ENCODE assay signal across 8 cellular contexts in the genomic region with DNA sequence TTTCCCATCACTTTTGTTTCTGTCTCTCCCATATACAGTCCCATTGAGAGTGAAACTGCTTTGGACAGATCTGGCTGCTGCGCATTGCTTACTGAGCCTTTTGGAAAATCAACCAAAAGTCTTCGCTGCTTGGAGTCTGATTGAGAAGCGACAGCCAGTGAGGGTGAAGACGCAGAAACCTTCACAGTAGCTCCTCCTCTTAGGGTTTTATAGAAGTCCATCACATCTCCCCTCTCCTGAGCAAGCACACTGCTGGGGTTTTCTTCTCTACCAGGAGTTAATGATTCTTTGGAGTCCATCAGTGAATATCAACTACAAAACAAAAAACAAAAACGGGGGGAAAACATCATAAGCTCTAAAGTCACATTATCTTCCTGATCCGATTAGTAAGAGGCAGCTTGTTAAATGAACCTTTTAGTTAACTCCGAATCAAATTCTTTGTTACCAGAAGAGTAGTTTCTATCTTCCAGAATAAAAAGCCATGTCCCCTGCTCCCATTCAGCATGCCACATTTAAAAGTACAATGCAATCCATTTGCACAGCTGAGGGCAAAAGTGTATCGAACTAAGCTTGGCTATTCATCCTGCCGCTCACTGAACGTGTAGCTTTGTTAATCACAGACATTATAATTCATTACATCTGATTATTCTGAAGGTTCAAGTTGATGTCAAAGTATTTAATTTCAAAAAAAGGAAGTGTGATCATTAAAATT. TPM values are rescaled to one million over a fixed set of nuclear protein-coding genes. Genes with fewer than 3 reads are reported as not detected.
DNase-seq lines count a peak whose midpoint lies in the region; ATAC-seq and TF ChIP-seq lines count a peak whose summit lies in the region.

No MANE protein-coding gene starts in this region.

- H3K4me1 Mint-ChIP-seq in glutamatergic neuron (ENCODE audit: low read depth, unreplicated experiment) = peaks cover 2% of the 10 kb centered on the region

- H3K9me3 ChIP-seq in smooth muscle cell (replicated peaks; ENCODE audit: low read depth) = no peaks in the 10 kb centered on the region

- H3K27ac ChIP-seq in smooth muscle cell (ENCODE audit: low read depth) = peak overlapping the region; percentile 100

- peaks cover 4% of the 10 kb centered on the region for H3F3A ChIP-seq in smooth muscle cell (ENCODE audit: low read depth)

- ATAC-seq in GM18873 (IDR thresholded peaks at IDR 0.05; ENCODE audit: low FRiP score, unreplicated experiment) = no peak

- peaks cover 9% of the 10 kb centered on the region for H3K27me3 Mint-ChIP-seq in glutamatergic neuron (ENCODE audit: unreplicated experiment)

- H3K36me3 Mint-ChIP-seq in glutamatergic neuron (ENCODE audit: unreplicated experiment) = no peaks in the 10 kb centered on the region

- peaks cover 77% of the 10 kb centered on the region for H3K79me2 ChIP-seq in smooth muscle cell (ENCODE audit: low read depth)

- peaks cover 51% of the 10 kb centered on the region for H3K4me1 ChIP-seq in smooth muscle cell (ENCODE audit: low read depth)

- H3K36me3 ChIP-seq in smooth muscle cell (ENCODE audit: low read depth) = no peaks in the 10 kb centered on the region

- no peak overlapping the region for H2AFZ ChIP-seq in smooth muscle cell (ENCODE audit: low read depth)

- no peaks in the 10 kb centered on the region for H3K27me3 ChIP-seq in smooth muscle cell (ENCODE audit: low read depth)

- peaks cover 6% of the 10 kb centered on the region for H3K9me3 Mint-ChIP-seq in glutamatergic neuron (ENCODE audit: unreplicated experiment)

- H3K9ac ChIP-seq in smooth muscle cell (ENCODE audit: low read depth) = peak overlapping the region; percentile 96

- TF ChIP-seq CTCF in fibroblast of villous mesenchyme (IDR thresholded peaks at IDR 0.05; ENCODE audit: insufficient read depth, low read depth, low read length) (no peak), smooth muscle cell (IDR thresholded peaks at IDR 0.05; ENCODE audit: borderline replicate concordance, insufficient read depth, poor library complexity, severe bottlenecking) (no peak), glutamatergic neuron (IDR thresholded peaks at IDR 0.05; ENCODE audit: partially characterized antibody, unreplicated experiment) (no peak)

- H3K4me2 ChIP-seq in smooth muscle cell = peak overlapping the region; percentile 89

- no peak overlapping the region for H3K27ac Mint-ChIP-seq in glutamatergic neuron (ENCODE audit: unreplicated experiment)

- WGBS in smooth muscle cell (ENCODE audit: low lambda C conversion rate) = 66% methylated on average over 10 of the region's 10 CpGs

- DNase-seq in NCI-H1092 treated with DMSO at 0.1 percent for 48 hours (lab: John Stamatoyannopoulos, UW) (peak; percentile 43), NCI-H1092 (lab: John Stamatoyannopoulos, UW) (no peak), SHP77 treated with DMSO at 0.1 percent for 48 hours (lab: John Stamatoyannopoulos, UW) (peak; percentile 85), fibroblast of villous mesenchyme (ENCODE audit: low read depth) (peak; percentile 38), smooth muscle cell (lab: John Stamatoyannopoulos, UW; ENCODE audit: unreplicated experiment) (no peak), glutamatergic neuron (no peak)
- DNase-seq in activated CD4-positive, alpha-beta T cell treated with anti-CD3 and anti-CD28 coated beads, Interleukin-2, amount 50 U/mL, for 48 hours = no peak

- peak overlapping the region; percentile 94 for H3K4me3 ChIP-seq in fibroblast of villous mesenchyme (ENCODE audit: low read depth, low read length)
- peak overlapping the region; percentile 94 for H3K4me3 ChIP-seq in smooth muscle cell

- H4K20me1 ChIP-seq in smooth muscle cell (ENCODE audit: low read depth) = peaks cover 70% of the 10 kb centered on the region

- no peak overlapping the region for H3K4me3 Mint-ChIP-seq in glutamatergic neuron (ENCODE audit: unreplicated experiment)

RNA-seq across cellular contexts. Expression of a gene that starts 2.8 kb away (rescaled TPM):
- total RNA-seq in fibroblast of villous mesenchyme = 44.8 and 55.7 TPM in 2 replicates
- 101 and 103 TPM in 2 replicates for total RNA-seq in smooth muscle cell
- polyA plus RNA-seq in smooth muscle cell = 48.1 and 76.5 TPM in 2 replicates
- 2.3 TPM for total RNA-seq in glutamatergic neuron (ENCODE audit: unreplicated experiment)

Comparison
In these comparisons a context has a peak if more than half of its experiments do, and no peak if none do; other contexts are left out.
1. DNase-seq: peak in NCI-H1092 treated with DMSO at 0.1 percent for 48 hours (single experiment), SHP77 treated with DMSO at 0.1 percent for 48 hours (single experiment) and fibroblast of villous mesenchyme (single experiment); none in NCI-H1092 (single experiment), smooth muscle cell (single experiment), glutamatergic neuron (single experiment) and activated CD4-positive, alpha-beta T cell treated with anti-CD3 and anti-CD28 coated beads, Interleukin-2, amount 50 U/mL, for 48 hours (0 of 2).
2. RNA of a gene that starts 2.8 kb away (total RNA-seq): 101 to 103 TPM in smooth muscle cell and 44.8 to 55.7 TPM in fibroblast of villous mesenchyme; 2.3 TPM in glutamatergic neuron (single experiment); every median in the first group is over 10 times any median in the second.